7 cellular contexts compared by ENCODE assay signal in genomic region chr4:1579834-1580686, GRCh38.
A peak's percentile ranks its signal among the peaks of the same experiment; 100 is the strongest.
DNase-seq lines count a peak whose midpoint lies in the region; ATAC-seq and TF ChIP-seq lines count a peak whose summit lies in the region.

No MANE protein-coding gene starts in this region.

- no peaks in the 10 kb centered on the region for H3K9me3 Mint-ChIP-seq in activated naive CD4-positive, alpha-beta T cell treated with anti-CD3 and anti-CD28 coated beads for 36 hours

- in situ Hi-C loops in SK-MEL-5 (cut with HindIII; ENCODE audit: low pct_unique_long_range_greater_than_20kb, low sequenced_read_pairs), result no loop called here

- CTCF ChIA-PET in activated naive CD4-positive, alpha-beta T cell treated with anti-CD3 and anti-CD28 coated beads for 36 hours (lab: Charles Lee), result no interaction called here

- peak overlapping the region; percentile 77 for H3K4me3 ChIP-seq in upper lobe of right lung

- no peaks in the 10 kb centered on the region for H3K27me3 Mint-ChIP-seq in activated naive CD4-positive, alpha-beta T cell treated with anti-CD3 and anti-CD28 coated beads for 36 hours (ENCODE audit: low read depth)

- intact Hi-C loops in activated naive CD4-positive, alpha-beta T cell treated with anti-CD3 and anti-CD28 coated beads for 36 hours (cut with micrococcal nuclease), result loop anchor here (2.0 to 5.0 kb wide), 2 partner anchors 105 to 132 kb away; partner anchors contain the start of genes FAM53A and SLBP
- intact Hi-C loops in Right ventricle myocardium inferior (cut with DNase I) (no loop called here), posterior cingulate gyrus (cut with DNase I) (no loop called here), upper lobe of right lung (cut with DNase I) (no loop called here)

- H3K36me3 Mint-ChIP-seq in activated naive CD4-positive, alpha-beta T cell treated with anti-CD3 and anti-CD28 coated beads for 36 hours (ENCODE audit: low read depth), result no peaks in the 10 kb centered on the region

- H3K27me3 ChIP-seq in upper lobe of right lung, result no peaks in the 10 kb centered on the region

- ATAC-seq in HG03439 (IDR thresholded peaks at IDR 0.05; ENCODE audit: unreplicated experiment) (peak; percentile 67), Right ventricle myocardium inferior (peak; percentile 91), upper lobe of right lung (peak; percentile 92)

- no peaks in the 10 kb centered on the region for H3K9me3 ChIP-seq in upper lobe of right lung

- peak overlapping the region; percentile 87 for H3K27ac ChIP-seq in upper lobe of right lung

- DNase-seq in SK-MEL-5 (ENCODE audit: low read depth, low spot score) (peak; percentile 91), Right ventricle myocardium inferior (ENCODE audit: missing footprints) (peak; percentile 96), posterior cingulate gyrus (peak in 8 of 10 donors; percentile 28 to 96 (median 58)), upper lobe of right lung (peak; percentile 98)
- peak; percentile 89 for DNase-seq in activated naive CD4-positive, alpha-beta T cell treated with anti-CD3 and anti-CD28 coated beads for 36 hours

- no peak for TF ChIP-seq CTCF in upper lobe of right lung (IDR thresholded peaks at IDR 0.05)

- peaks cover 4% of the 10 kb centered on the region for H3K4me1 Mint-ChIP-seq in activated naive CD4-positive, alpha-beta T cell treated with anti-CD3 and anti-CD28 coated beads for 36 hours (ENCODE audit: low read depth)

- no peak overlapping the region for H3K27ac Mint-ChIP-seq in activated naive CD4-positive, alpha-beta T cell treated with anti-CD3 and anti-CD28 coated beads for 36 hours

- H3K4me1 ChIP-seq in upper lobe of right lung, result no peaks in the 10 kb centered on the region

- no peaks in the 10 kb centered on the region for H3K36me3 ChIP-seq in upper lobe of right lung

- TF ChIP-seq POLR2A in GM15510 (IDR thresholded peaks at IDR 0.05; ENCODE audit: borderline replicate concordance, extremely low read depth, insufficient read length), result peak; percentile 17

- peak overlapping the region; percentile 64 for H3K4me3 Mint-ChIP-seq in activated naive CD4-positive, alpha-beta T cell treated with anti-CD3 and anti-CD28 coated beads for 36 hours

Comparison
In these comparisons a context has a peak if more than half of its experiments do, and no peak if none do; other contexts are left out.
1. Peak in every context shown above with its lines: DNase-seq, ATAC-seq, H3K4me3 ChIP-seq and H3K27ac ChIP-seq.